ENCODE assay signal across 8 cellular contexts in genomic region chr17:78377858-78378224, GRCh38. TPM values are rescaled to one million over a fixed set of nuclear protein-coding genes. Genes with fewer than 3 reads are reported as not detected.
DNase-seq lines count a peak whose midpoint lies in the region; ATAC-seq and TF ChIP-seq lines count a peak whose summit lies in the region.

No MANE protein-coding gene starts in this region.

- H3K9me3 Mint-ChIP-seq in HFFc6, result no peaks in the 10 kb centered on the region
- no peaks in the 10 kb centered on the region for H3K9me3 Mint-ChIP-seq in activated CD4-positive, alpha-beta memory T cell treated with anti-CD3 and anti-CD28 coated beads for 36 hours

- CTCF ChIA-PET in activated CD4-positive, alpha-beta memory T cell treated with anti-CD3 and anti-CD28 coated beads for 36 hours (lab: Charles Lee), result interaction anchor here (1.0 to 6.8 kb wide), 6 partner anchors 9 to 44 kb away, joined by 3 to 35 read pairs (median 10); partner anchors contain the start of gene SOCS3

- DNase-seq in HFFc6 (no peak), left ventricle myocardium superior (no peak), HPDE6-E6E7 (ENCODE audit: extremely low spot score) (no peak), NCI-H2081 (lab: John Stamatoyannopoulos, UW) (no peak)
- no peak for DNase-seq in activated CD4-positive, alpha-beta memory T cell treated with anti-CD3 and anti-CD28 coated beads for 36 hours
- DNase-seq in stimulated activated CD8-positive, alpha-beta memory T cell treated with anti-CD3 and anti-CD28 coated beads, Interleukin-4, amount 100 ng/mL, for 48 hours, result no peak

- peak overlapping the region; percentile 74 for H3K27ac Mint-ChIP-seq in HFFc6
- peak overlapping the region; percentile 78 for H3K27ac Mint-ChIP-seq in activated CD4-positive, alpha-beta memory T cell treated with anti-CD3 and anti-CD28 coated beads for 36 hours

- H3K4me1 Mint-ChIP-seq in HFFc6 (ENCODE audit: low read depth), result peaks cover 79% of the 10 kb centered on the region
- peaks cover 56% of the 10 kb centered on the region for H3K4me1 Mint-ChIP-seq in activated CD4-positive, alpha-beta memory T cell treated with anti-CD3 and anti-CD28 coated beads for 36 hours (ENCODE audit: low read depth)

- peaks cover 4% of the 10 kb centered on the region for H3K27me3 Mint-ChIP-seq in HFFc6 (ENCODE audit: insufficient read depth)
- H3K27me3 Mint-ChIP-seq in activated CD4-positive, alpha-beta memory T cell treated with anti-CD3 and anti-CD28 coated beads for 36 hours, result peaks cover 2% of the 10 kb centered on the region

- ATAC-seq in left ventricle myocardium superior (peak; percentile 7), HG03039 (IDR thresholded peaks at IDR 0.05; ENCODE audit: unreplicated experiment) (no peak)

- POLR2A ChIA-PET in activated CD4-positive, alpha-beta memory T cell treated with anti-CD3 and anti-CD28 coated beads for 36 hours (lab: Charles Lee), result interaction anchor here (1.1 to 3.5 kb wide), 3 partner anchors 13 to 400 kb away, joined by 4 to 28 read pairs (median 6); partner anchors contain the start of gene SOCS3

- H3K36me3 Mint-ChIP-seq in HFFc6 (ENCODE audit: low read depth), result peaks cover 27% of the 10 kb centered on the region
- peaks cover 24% of the 10 kb centered on the region for H3K36me3 Mint-ChIP-seq in activated CD4-positive, alpha-beta memory T cell treated with anti-CD3 and anti-CD28 coated beads for 36 hours

- no peak for TF ChIP-seq CTCF in HFFc6 (IDR thresholded peaks at IDR 0.05)

- intact Hi-C loops in activated CD4-positive, alpha-beta memory T cell treated with anti-CD3 and anti-CD28 coated beads for 36 hours (cut with micrococcal nuclease), result no loop called here
- intact Hi-C loops in left ventricle myocardium superior (cut with micrococcal nuclease), result no loop called here

- peak overlapping the region; percentile 85 to 100 (median 90) for H3K4me3 ChIP-seq in skin epidermis

- peak overlapping the region; percentile 95 for H3K4me3 Mint-ChIP-seq in HFFc6
- H3K4me3 Mint-ChIP-seq in activated CD4-positive, alpha-beta memory T cell treated with anti-CD3 and anti-CD28 coated beads for 36 hours, result peak overlapping the region; percentile 99

- H3K27ac ChIP-seq in skin epidermis, result peak overlapping the region in 20 of 21 experiments; percentile 83 to 97 (median 94)

RNA-seq across cellular contexts. Expression of gene PGS1, which starts 0.6 kb away (rescaled TPM):
- 10 to 100 TPM; 20.2 to 26.1 (median 24.5) TPM for total RNA-seq in HFFc6 (2021; fragmentation: NEBNext Ultra II Directional; extraction: Animal tissue kit (Norgen Biotek cat#: 25700))
- total RNA-seq in activated CD4-positive, alpha-beta memory T cell treated with anti-CD3 and anti-CD28 coated beads for 36 hours, result 10 to 100 TPM; 75.8 to 78.1 TPM
- 18.3 TPM for total RNA-seq in left ventricle myocardium superior

RNA-seq across cellular contexts. Expression of gene SOCS3, which starts 18.0 kb away (rescaled TPM):
- 10 to 100 TPM; 27.4 to 37.2 (median 33.2) TPM for total RNA-seq in HFFc6 (2021; fragmentation: NEBNext Ultra II Directional; extraction: Animal tissue kit (Norgen Biotek cat#: 25700))
- total RNA-seq in activated CD4-positive, alpha-beta memory T cell treated with anti-CD3 and anti-CD28 coated beads for 36 hours, result 100 to 1,000 TPM; 162 to 167 TPM
- total RNA-seq in left ventricle myocardium superior, result 11.1 TPM

Comparison
In these comparisons a context has a peak if more than half of its experiments do, and no peak if none do; other contexts are left out.
1. RNA of gene SOCS3, which starts 18.0 kb away (total RNA-seq): 162 to 167 TPM in activated CD4-positive, alpha-beta memory T cell treated with anti-CD3 and anti-CD28 coated beads for 36 hours; 27.4 to 37.2 TPM in HFFc6 and 11.1 TPM in left ventricle myocardium superior (single experiment); every median in the first group is over 4 times any median in the second.